Comparison of ENCODE assay signal across 1 cellular context in the genomic region with DNA sequence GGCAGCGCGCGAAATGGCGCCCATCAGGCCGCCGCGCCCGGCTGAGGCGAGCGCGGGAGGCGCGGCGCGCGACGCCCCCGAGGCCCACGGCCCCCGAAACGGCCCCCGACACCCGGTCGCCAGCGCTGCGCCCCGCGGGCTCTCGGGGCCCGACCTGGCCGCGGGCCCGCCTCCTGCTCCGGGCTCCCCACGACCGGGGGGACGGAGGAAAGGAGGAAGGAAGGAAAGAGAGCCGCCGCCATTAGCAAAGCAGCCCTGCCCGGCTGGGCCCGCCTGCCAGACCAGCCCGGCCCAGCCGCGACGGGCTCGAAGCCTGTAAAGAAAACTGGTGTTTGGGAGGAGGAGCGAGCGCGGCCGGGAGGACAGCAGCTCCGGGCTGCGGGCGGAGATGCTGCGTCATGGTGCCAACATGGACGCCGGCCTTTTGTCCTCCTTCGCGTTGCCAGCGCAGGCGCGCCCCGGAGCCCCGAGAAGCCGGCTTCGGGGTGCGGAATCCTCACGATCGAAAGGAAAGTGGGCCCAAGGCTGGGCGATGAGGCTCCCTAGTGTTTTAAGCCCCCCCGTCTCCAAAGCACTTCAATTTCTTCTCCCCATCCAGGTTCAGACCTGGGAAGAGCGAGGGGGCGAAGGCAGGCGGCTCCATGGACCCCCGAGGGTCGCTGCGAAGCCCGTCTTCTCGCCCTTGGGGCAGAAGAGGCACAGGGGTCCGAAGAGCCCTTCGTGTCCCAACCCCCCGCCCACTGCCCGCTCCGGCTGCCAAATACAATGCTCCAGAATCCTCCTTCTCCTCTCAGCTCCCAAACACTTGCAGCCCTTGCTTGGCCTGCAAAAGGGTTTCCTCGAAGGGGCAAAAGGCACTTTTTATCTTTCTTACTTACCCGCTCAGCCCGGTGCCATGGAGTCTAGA.
TF ChIP-seq lines count a peak whose summit lies in the region.

No MANE protein-coding gene starts in this region.

TF ChIP-seq in HCT116, 20 proteins besides CTCF, POLR2A, EP300 and RAD21:
- TF ChIP-seq EZH2 (IDR thresholded peaks at IDR 0.05), result no peak
- TF ChIP-seq YY1 (IDR thresholded peaks at IDR 0.05; ENCODE audit: extremely low read depth, insufficient replicate concordance, low read depth, low read length), result peak; percentile 88
- TF ChIP-seq, protein P1, sequence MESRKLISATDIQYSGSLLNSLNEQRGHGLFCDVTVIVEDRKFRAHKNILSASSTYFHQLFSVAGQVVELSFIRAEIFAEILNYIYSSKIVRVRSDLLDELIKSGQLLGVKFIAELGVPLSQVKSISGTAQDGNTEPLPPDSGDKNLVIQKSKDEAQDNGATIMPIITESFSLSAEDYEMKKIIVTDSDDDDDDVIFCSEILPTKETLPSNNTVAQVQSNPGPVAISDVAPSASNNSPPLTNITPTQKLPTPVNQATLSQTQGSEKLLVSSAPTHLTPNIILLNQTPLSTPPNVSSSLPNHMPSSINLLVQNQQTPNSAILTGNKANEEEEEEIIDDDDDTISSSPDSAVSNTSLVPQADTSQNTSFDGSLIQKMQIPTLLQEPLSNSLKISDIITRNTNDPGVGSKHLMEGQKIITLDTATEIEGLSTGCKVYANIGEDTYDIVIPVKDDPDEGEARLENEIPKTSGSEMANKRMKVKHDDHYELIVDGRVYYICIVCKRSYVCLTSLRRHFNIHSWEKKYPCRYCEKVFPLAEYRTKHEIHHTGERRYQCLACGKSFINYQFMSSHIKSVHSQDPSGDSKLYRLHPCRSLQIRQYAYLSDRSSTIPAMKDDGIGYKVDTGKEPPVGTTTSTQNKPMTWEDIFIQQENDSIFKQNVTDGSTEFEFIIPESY (IDR thresholded peaks at IDR 0.05; ENCODE audit: extremely low read depth, insufficient replicate concordance, low read length), result no peak
- peak; percentile 63 for TF ChIP-seq ZFX (IDR thresholded peaks at IDR 0.05)
- TF ChIP-seq POLR2AphosphoS5 (IDR thresholded peaks at IDR 0.05; ENCODE audit: low read depth, low read length), result peak; percentile 67
- no peak for TF ChIP-seq TCF7L2 (IDR thresholded peaks at IDR 0.05; ENCODE audit: borderline replicate concordance, extremely low read depth, insufficient read depth, insufficient read length)
- TF ChIP-seq, protein P2, sequence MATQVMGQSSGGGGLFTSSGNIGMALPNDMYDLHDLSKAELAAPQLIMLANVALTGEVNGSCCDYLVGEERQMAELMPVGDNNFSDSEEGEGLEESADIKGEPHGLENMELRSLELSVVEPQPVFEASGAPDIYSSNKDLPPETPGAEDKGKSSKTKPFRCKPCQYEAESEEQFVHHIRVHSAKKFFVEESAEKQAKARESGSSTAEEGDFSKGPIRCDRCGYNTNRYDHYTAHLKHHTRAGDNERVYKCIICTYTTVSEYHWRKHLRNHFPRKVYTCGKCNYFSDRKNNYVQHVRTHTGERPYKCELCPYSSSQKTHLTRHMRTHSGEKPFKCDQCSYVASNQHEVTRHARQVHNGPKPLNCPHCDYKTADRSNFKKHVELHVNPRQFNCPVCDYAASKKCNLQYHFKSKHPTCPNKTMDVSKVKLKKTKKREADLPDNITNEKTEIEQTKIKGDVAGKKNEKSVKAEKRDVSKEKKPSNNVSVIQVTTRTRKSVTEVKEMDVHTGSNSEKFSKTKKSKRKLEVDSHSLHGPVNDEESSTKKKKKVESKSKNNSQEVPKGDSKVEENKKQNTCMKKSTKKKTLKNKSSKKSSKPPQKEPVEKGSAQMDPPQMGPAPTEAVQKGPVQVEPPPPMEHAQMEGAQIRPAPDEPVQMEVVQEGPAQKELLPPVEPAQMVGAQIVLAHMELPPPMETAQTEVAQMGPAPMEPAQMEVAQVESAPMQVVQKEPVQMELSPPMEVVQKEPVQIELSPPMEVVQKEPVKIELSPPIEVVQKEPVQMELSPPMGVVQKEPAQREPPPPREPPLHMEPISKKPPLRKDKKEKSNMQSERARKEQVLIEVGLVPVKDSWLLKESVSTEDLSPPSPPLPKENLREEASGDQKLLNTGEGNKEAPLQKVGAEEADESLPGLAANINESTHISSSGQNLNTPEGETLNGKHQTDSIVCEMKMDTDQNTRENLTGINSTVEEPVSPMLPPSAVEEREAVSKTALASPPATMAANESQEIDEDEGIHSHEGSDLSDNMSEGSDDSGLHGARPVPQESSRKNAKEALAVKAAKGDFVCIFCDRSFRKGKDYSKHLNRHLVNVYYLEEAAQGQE (IDR thresholded peaks at IDR 0.05; ENCODE audit: low read depth), result no peak
- TF ChIP-seq CEBPB (IDR thresholded peaks at IDR 0.05; ENCODE audit: low read depth), result no peak
TF ChIP-seq in HCT116: peak in this region for 3.
